Comparison of ENCODE assay signal across 8 cellular contexts in the genomic region with DNA sequence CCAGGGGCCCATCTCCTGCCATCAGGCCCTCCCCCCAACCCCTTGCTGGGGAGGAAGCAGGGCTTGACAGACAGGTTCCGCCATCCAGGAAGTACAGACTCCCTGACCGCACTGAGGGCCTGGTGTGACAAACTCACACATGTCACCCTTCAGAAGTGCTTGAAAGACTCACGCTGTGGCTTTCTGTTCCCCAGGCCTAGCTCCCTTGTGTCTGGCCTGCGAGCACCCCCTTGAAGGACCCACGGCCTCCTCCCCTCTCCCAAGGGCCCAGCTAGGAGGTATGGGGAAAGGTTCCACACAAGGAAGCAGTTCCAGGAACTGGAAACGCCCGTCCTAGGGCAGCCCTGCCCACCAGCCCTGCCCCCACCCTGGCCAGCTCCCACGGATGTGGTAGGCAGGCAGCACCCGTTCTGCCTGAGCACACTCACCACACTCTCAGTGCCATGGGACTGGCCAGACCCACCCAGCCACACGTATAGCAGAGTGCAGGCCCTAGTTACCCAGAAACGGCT. TPM values are rescaled to one million over a fixed set of nuclear protein-coding genes. Genes with fewer than 3 reads are reported as not detected.
DNase-seq lines count a peak whose midpoint lies in the region; ATAC-seq, FAIRE-seq and TF ChIP-seq lines count a peak whose summit lies in the region.

No MANE protein-coding gene starts in this region.

- H3K9me3 ChIP-seq in mucosa of descending colon: no peaks in the 10 kb centered on the region

- DNase-seq in SIG-M5 treated with dmso at 0.1 percent for 504 hours (lab: John Stamatoyannopoulos, UW; ENCODE audit: unreplicated experiment): peak; percentile 79
- no peak for DNase-seq in SIG-M5 (lab: John Stamatoyannopoulos, UW)
- DNase-seq in T-helper 2 cell: peak in 4 of 5 experiments; percentile 45 to 97 (median 74)
- DNase-seq in activated naive CD8-positive, alpha-beta T cell treated with anti-CD3 and anti-CD28 coated beads, Interleukin-2, amount 50 U/mL, for 24 hours: peak; percentile 77
- peak; percentile 91 to 96 (median 94) for DNase-seq in mucosa of descending colon
- peak; percentile 71 to 72 for DNase-seq in stimulated activated CD8-positive, alpha-beta memory T cell treated with anti-CD3 and anti-CD28 coated beads, Interleukin-7, amount 100 ng/mL, for 4 hours (ENCODE audit: low read depth in 2 of 2)
- no peak for DNase-seq in H54 (ENCODE audit: insufficient read length, low spot score)

- no peak for TF ChIP-seq CTCF in mucosa of descending colon (IDR thresholded peaks at IDR 0.05)

- H3K27me3 Mint-ChIP-seq in activated naive CD8-positive, alpha-beta T cell treated with anti-CD3 and anti-CD28 coated beads, Interleukin-2, amount 50 U/mL, for 24 hours: no peaks in the 10 kb centered on the region

- H3K36me3 ChIP-seq in mucosa of descending colon (ENCODE audit: low read depth): peaks cover 7% of the 10 kb centered on the region

- H3K4me3 ChIP-seq in mucosa of descending colon: no peak overlapping the region

- H3K27ac Mint-ChIP-seq in activated naive CD8-positive, alpha-beta T cell treated with anti-CD3 and anti-CD28 coated beads, Interleukin-2, amount 50 U/mL, for 24 hours: peak overlapping the region; percentile 87

- peaks cover 65% of the 10 kb centered on the region for H3K36me3 Mint-ChIP-seq in activated naive CD8-positive, alpha-beta T cell treated with anti-CD3 and anti-CD28 coated beads, Interleukin-2, amount 50 U/mL, for 24 hours (ENCODE audit: low read depth)

- peaks cover 92% of the 10 kb centered on the region for H3K4me1 Mint-ChIP-seq in activated naive CD8-positive, alpha-beta T cell treated with anti-CD3 and anti-CD28 coated beads, Interleukin-2, amount 50 U/mL, for 24 hours

- intact Hi-C loops in mucosa of descending colon (cut with DNase I, micrococcal nuclease): no loop called here

- H3K4me1 ChIP-seq in mucosa of descending colon (ENCODE audit: low read depth): peaks cover 48% of the 10 kb centered on the region

- ATAC-seq in HG03139 (IDR thresholded peaks at IDR 0.05; ENCODE audit: unreplicated experiment): peak; percentile 49
- peak; percentile 83 for ATAC-seq in activated naive CD8-positive, alpha-beta T cell treated with anti-CD3 and anti-CD28 coated beads, Interleukin-2, amount 50 U/mL, for 24 hours
- peak; percentile 83 for ATAC-seq in mucosa of descending colon

- no peak for FAIRE-seq in H54 (lab: Jason Lieb, UNC)

- no peaks in the 10 kb centered on the region for H3K9me3 Mint-ChIP-seq in activated naive CD8-positive, alpha-beta T cell treated with anti-CD3 and anti-CD28 coated beads, Interleukin-2, amount 50 U/mL, for 24 hours

- TF ChIP-seq POLR2A in H54 (IDR thresholded peaks at IDR 0.05; ENCODE audit: low read depth, low read length): no peak

- peak overlapping the region; percentile 67 for H3K4me3 Mint-ChIP-seq in activated naive CD8-positive, alpha-beta T cell treated with anti-CD3 and anti-CD28 coated beads, Interleukin-2, amount 50 U/mL, for 24 hours

RNA-seq across cellular contexts. Expression of a gene that starts 26.7 kb away (rescaled TPM):
- total RNA-seq in mucosa of descending colon: 10 to 100 TPM; 36.0 to 81.2 (median 74.3) TPM

Comparison
In these comparisons a context has a peak if more than half of its experiments do, and no peak if none do; other contexts are left out.
1. DNase-seq: peak in SIG-M5 treated with dmso at 0.1 percent for 504 hours (single experiment), T-helper 2 cell (4 of 5), activated naive CD8-positive, alpha-beta T cell treated with anti-CD3 and anti-CD28 coated beads, Interleukin-2, amount 50 U/mL, for 24 hours (single experiment), mucosa of descending colon (3 of 3) and stimulated activated CD8-positive, alpha-beta memory T cell treated with anti-CD3 and anti-CD28 coated beads, Interleukin-7, amount 100 ng/mL, for 4 hours (2 of 2); none in SIG-M5 (single experiment) and H54 (single experiment).
2. Peak in every context shown above with its lines, with median percentiles within 50 percentile points of each other: ATAC-seq.